27 cellular contexts compared by ENCODE assay signal in the genomic region with DNA sequence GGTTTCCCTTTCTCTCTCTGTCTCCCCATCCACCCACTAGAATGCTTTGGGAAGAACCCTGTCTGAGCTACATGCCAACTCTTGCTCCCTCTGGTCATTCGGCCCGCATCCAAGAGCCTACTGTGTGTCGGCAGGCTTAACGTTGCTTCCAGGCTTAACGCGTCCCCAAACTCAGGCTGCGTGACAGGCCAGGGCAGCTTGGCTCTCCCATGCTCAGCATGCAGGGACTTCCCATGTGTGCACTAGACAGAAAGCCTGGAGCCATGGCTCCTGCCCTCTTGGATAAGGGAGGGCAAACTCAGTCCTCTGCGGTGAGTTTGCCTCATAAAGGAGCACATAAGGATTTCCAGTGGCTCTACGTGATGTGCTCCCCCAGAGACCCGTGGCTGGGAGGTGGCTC.
"Had no signal": no experiment of that assay in that cellular context is flagged by ENCODE, and none has a peak within 500 bp of the region (broad histone marks: within the 10 kb centered on the region; RNA-seq: fewer than 3 reads in every experiment).

No MANE protein-coding gene starts in this region.

- DNase-seq: naive thymus-derived CD8-positive, alpha-beta T cell; nephron progenitor cell; occipital lobe; ovary; posterior cingulate gyrus; psoas muscle; right cardiac atrium; right lobe of liver; spleen; stimulated activated CD4-positive, alpha-beta T cell treated with anti-CD3 and anti-CD28 coated beads, Interleukin-12 subunit alpha, Interleukin-12 subunit beta, amount 100 ng/mL, for 4 hours; stimulated activated CD4-positive, alpha-beta T cell treated with anti-CD3 and anti-CD28 coated beads, Interleukin-1b, Interleukin-23, amount 100 ng/mL, for 48 hours; stimulated activated CD4-positive, alpha-beta T cell treated with anti-CD3 and anti-CD28 coated beads, Interleukin-4, amount 100 ng/mL, for 1 hour; stimulated activated CD4-positive, alpha-beta T cell treated with anti-CD3 and anti-CD28 coated beads, Interleukin-4, amount 100 ng/mL, for 4 hours; stimulated activated CD8-positive, alpha-beta memory T cell treated with anti-CD3 and anti-CD28 coated beads, Interleukin-4, amount 100 ng/mL, for 48 hours; stimulated activated naive B cell treated with anti-CD40 and anti-IgM and Interleukin-4, amounts not matched to agents 10 μg/mL and 1 μg/mL and 100 μg/mL, for 72 hours; stimulated activated naive CD4-positive, alpha-beta T cell treated with Interleukin-2 at 50 U/mL for 16 hours; stomach; thyroid gland; trophoblast cell; upper lobe of left lung had no signal

- H3K27me3 ChIP-seq: ovary, right lobe of liver, spleen, stomach, thyroid gland, tibial nerve, upper lobe of left lung, vagina had no signal

- H3K9me3 ChIP-seq: ovary, psoas muscle, right lobe of liver, stomach, thoracic aorta, thyroid gland, tibial nerve, upper lobe of left lung, vagina had no signal

- H3K4me1 ChIP-seq: parathyroid adenoma, right lobe of liver had no signal

- H3K36me3 ChIP-seq: ovary had no signal

- ATAC-seq: naive thymus-derived CD8-positive, alpha-beta T cell; natural killer cell treated with Interleukin-12 subunit alpha and Interleukin-12 subunit beta and Interleukin-15 and Interleukin-18, amount 100 ng/mL, for 72 hours; right cardiac atrium; stimulated activated naive B cell treated with anti-CD40 and anti-IgM and Interleukin-4, amounts not matched to agents 10 μg/mL and 1 μg/mL and 100 μg/mL, for 72 hours had no signal

- H3K27ac ChIP-seq: ovary, parathyroid adenoma, psoas muscle, right lobe of liver, skin epidermis, stomach, thoracic aorta, thyroid gland, tibial nerve, upper lobe of left lung, vagina had no signal

- H3K4me3 ChIP-seq: ovary, psoas muscle, right lobe of liver, skin epidermis, smooth muscle cell, spleen, stomach, thoracic aorta, thyroid gland, tibial nerve, upper lobe of left lung, vagina had no signal
